33 cellular contexts compared by ENCODE assay signal in genomic region chr3:157508461-157508860, GRCh38. TPM values are rescaled to one million over a fixed set of nuclear protein-coding genes. Genes with fewer than 3 reads are reported as not detected.
"Had no signal": no experiment of that assay in that cellular context is flagged by ENCODE, and none has a peak within 500 bp of the region (broad histone marks: within the 10 kb centered on the region; RNA-seq: fewer than 3 reads in every experiment).

No MANE protein-coding gene starts in this region.

- H3K9me3 ChIP-seq: adrenal gland, SJCRH30 had no signal

- H3K27ac ChIP-seq: adrenal gland, SJCRH30, SK-N-MC, VCaP had no signal

- H3K4me1 ChIP-seq: SJCRH30 had no signal

- H3K4me3 ChIP-seq: adrenal gland, SJCRH30, SK-N-MC had no signal

- H3K27me3 ChIP-seq: adrenal gland, SJCRH30 had no signal

- DNase-seq: activated B cell treated with CpG ODN at 0.5 μM for 24 hours; activated CD4-positive, alpha-beta memory T cell treated with anti-CD3 and anti-CD28 coated beads for 36 hours; activated CD4-positive, alpha-beta T cell treated with anti-CD3 and anti-CD28 coated beads for 4 hours; activated CD4-positive, alpha-beta T cell treated with anti-CD3 and anti-CD28 coated beads, Interleukin-2, amount 50 U/mL, for 1 hour; activated CD4-positive, CD25-positive, alpha-beta regulatory T cell treated with anti-CD3 and anti-CD28 coated beads, Interleukin-2, amount 50 U/mL, for 72 hours; activated CD8-positive, alpha-beta memory T cell treated with anti-CD3 and anti-CD28 coated beads, Interleukin-2, amount 50 U/mL, for 4 hours; activated gamma-delta T cell treated with Interleukin-2 at 50 U/mL for 16 hours; activated naive CD4-positive, alpha-beta T cell treated with anti-CD3 and anti-CD28 coated beads for 36 hours; activated T-cell treated with anti-CD3 and anti-CD28 coated beads for 4 hours; activated T-cell treated with anti-CD3 and anti-CD28 coated beads, Interleukin-2, amount 50 U/mL, for 4 hours; adrenal gland; anterior cingulate cortex; caudate nucleus; cerebellar nuclear complex; KG1; NCI-H1092 treated with DMSO at 0.1 percent for 48 hours; NCI-H1417 treated with DMSO at 0.1 percent for 48 hours; NCI-H187 treated with DMSO at 0.1 percent for 48 hours; NCI-H2081 treated with DMSO at 0.1 percent for 48 hours; NCI-H510A; NCI-H526; NCI-H748 treated with DMSO at 0.1 percent for 48 hours; NK-92 treated with Interleukin-12 subunit alpha and Interleukin-12 subunit beta, amount 100 ng/mL, for 24 hours; SHP77; SJCRH30; T1000 had no signal

- FAIRE-seq: bronchial epithelial cell had no signal

- ATAC-seq: activated naive CD4-positive, alpha-beta T cell treated with anti-CD3 and anti-CD28 coated beads, Interleukin-2, amount 50 U/mL, for 72 hours; activated T-cell treated with anti-CD3 and anti-CD28 coated beads, Interleukin-2, amount 50 U/mL, for 4 hours had no signal

- H3K36me3 ChIP-seq: adrenal gland, SJCRH30 had no signal

RNA-seq across cellular contexts. Expression of gene VEPH1, which starts 5.2 kb away (rescaled TPM):
- total RNA-seq: activated B cell treated with CpG ODN at 0.5 μM for 24 hours; activated CD4-positive, alpha-beta memory T cell treated with anti-CD3 and anti-CD28 coated beads for 36 hours; activated naive CD4-positive, alpha-beta T cell treated with anti-CD3 and anti-CD28 coated beads for 36 hours; activated naive CD4-positive, alpha-beta T cell treated with anti-CD3 and anti-CD28 coated beads, Interleukin-2, amount 50 U/mL, for 72 hours; activated T-helper 1 cell treated with anti-CD3 and anti-CD28 coated beads, Interleukin-12 subunit alpha, Interleukin-12 subunit beta, Interleukin-2, Interleukin-4 antibody, amounts not matched to agents 30 ng/mL and 10 ng/mL and 1 ng/mL, durations not matched to agents 14 hours and 24 hours and 36 hours; SJCRH30; T-helper 1 cell treated with Interleukin-12 subunit alpha and Interleukin-12 subunit beta and Interleukin-4 antibody, amounts not matched to agents 30 ng/mL and 1 ng/mL, for 36 hours; T-helper 2 cell treated with Interferon-gamma antibody and Interleukin-4, amounts not matched to agents 100 ng/mL and 5 ng/mL, for 36 hours had no signal
